8 cellular contexts compared by ENCODE assay signal in genomic region chr11:60792521-60792920, GRCh38. TPM values are rescaled to one million over a fixed set of nuclear protein-coding genes. Genes with fewer than 3 reads are reported as not detected.
"Had no signal": no experiment of that assay in that cellular context is flagged by ENCODE, and none has a peak within 500 bp of the region (broad histone marks: within the 10 kb centered on the region; RNA-seq: fewer than 3 reads in every experiment).

No MANE protein-coding gene starts in this region.

- ATAC-seq: GM23338, HepG2 had no signal

- H3K36me3 Mint-ChIP-seq: IgD-negative memory B cell had no signal

- DNase-seq: H9, HCEC 1CT had no signal

- H3K4me1 Mint-ChIP-seq: GM23338, H9, IgD-negative memory B cell had no signal

- H3K9me3 Mint-ChIP-seq: IgD-negative memory B cell had no signal

- H3K27ac Mint-ChIP-seq: GM23338, H9, IgD-negative memory B cell had no signal

- H2AFZ ChIP-seq: GM23338 had no signal

- H3K4me3 Mint-ChIP-seq: GM23338, H9, IgD-negative memory B cell had no signal

- H3K4me2 ChIP-seq: GM23338 had no signal

- H3K4me3 ChIP-seq: GM23338 had no signal

- H3K27ac ChIP-seq: HL-60 had no signal

RNA-seq across cellular contexts. Expression of gene MS4A10, which starts 7.4 kb away (rescaled TPM):
- total RNA-seq: GM23338, H1, H9, HepG2, HT1080 had no signal
- polyA plus RNA-seq: GM23338, H1, HepG2, IgD-negative memory B cell had no signal

RNA-seq across cellular contexts. Expression of gene MS4A15, which starts 35.9 kb away (rescaled TPM):
- total RNA-seq: GM23338, HepG2, HT1080 had no signal
- polyA plus RNA-seq: HepG2, IgD-negative memory B cell had no signal
